31 cellular contexts compared by ENCODE assay signal in genomic region chr21:34595457-34595856, GRCh38. TPM values are rescaled to one million over a fixed set of nuclear protein-coding genes. Genes with fewer than 3 reads are reported as not detected.
A peak's percentile ranks its signal among the peaks of the same experiment; 100 is the strongest.
DNase-seq lines count a peak whose midpoint lies in the region; ATAC-seq, FAIRE-seq and TF ChIP-seq lines count a peak whose summit lies in the region.
"Had no signal": no experiment of that assay in that cellular context is flagged by ENCODE, and none has a peak within 500 bp of the region (broad histone marks: within the 10 kb centered on the region; RNA-seq: fewer than 3 reads in every experiment).

No MANE protein-coding gene starts in this region.

- WGBS in esophagus muscularis mucosa: no CpG with 5 or more reads among the region's 8 CpGs
- WGBS in pancreas, 2 donors: 34 to 41% methylated on average over 8 of the region's 8 CpGs

- H3K4me1 ChIP-seq in Caco-2 (peaks cover 14% of the 10 kb centered on the region; the same call in 1 of the 2 replicates), esophagus muscularis mucosa (peaks cover 48 to 57% (median 55%) of the 10 kb centered on the region in 4 donors), pancreas (peaks cover 40 to 47% (median 45%) of the 10 kb centered on the region in 3 donors)
- H3K4me1 ChIP-seq: colonic mucosa, prostate gland, uterus had no signal

- no peaks in the 10 kb centered on the region for H3K27me3 Mint-ChIP-seq in Caco-2 (ENCODE audit: insufficient read depth, unreplicated experiment)
- H3K27me3 Mint-ChIP-seq: activated naive CD8-positive, alpha-beta T cell treated with anti-CD3 and anti-CD28 coated beads, Interleukin-2, amount 10 ng/mL, durations not matched to agents 7 days and 5 days had no signal

- no TSS peak for BruUV-seq in Caco-2 (replicated peaks; lab: Mats Ljungman, UMichigan)

- POLR2A ChIA-PET in Caco-2 (lab: Charles Lee): interaction anchor here (0.7 kb wide), 1 partner anchor 69 kb away, joined by 3 read pairs; no protein-coding TSS in a partner anchor

- no peak for FAIRE-seq in pancreas (lab: Jason Lieb, UNC)
- FAIRE-seq: frontal cortex, H1, islet of Langerhans had no signal

- H3K4me3 Mint-ChIP-seq in Caco-2 (ENCODE audit: unreplicated experiment): no peak overlapping the region
- H3K4me3 Mint-ChIP-seq: activated naive CD8-positive, alpha-beta T cell treated with anti-CD3 and anti-CD28 coated beads, Interleukin-2, amount 10 ng/mL, durations not matched to agents 7 days and 5 days; neural progenitor cell; stimulated activated effector memory CD8-positive, alpha-beta T cell treated with anti-CD3 and anti-CD28 coated beads, Interleukin-12 subunit alpha, Interleukin-12 subunit beta, amount 100 ng/mL, for 72 hours; WTC11 had no signal

- TF ChIP-seq EP300 in esophagus muscularis mucosa (IDR thresholded peaks at IDR 0.05): no peak

- peak; percentile 27 to 51 for DNase-seq in Caco-2
- peak; percentile 90 for DNase-seq in NCI-H69 (lab: John Stamatoyannopoulos, UW)
- peak; percentile 74 for DNase-seq in esophagus muscularis mucosa (ENCODE audit: extremely low spot score)
- peak; percentile 51 to 82 (median 70) for DNase-seq in pancreas
- DNase-seq in activated CD8-positive, alpha-beta memory T cell treated with anti-CD3 and anti-CD28 coated beads, Interleukin-2, amount 50 U/mL, for 4 hours: no peak
- DNase-seq in T-helper 1 cell: no peak
- DNase-seq in DMS153 (lab: John Stamatoyannopoulos, UW): no peak
- DNase-seq: ACHN; activated CD4-positive, alpha-beta T cell treated with anti-CD3 and anti-CD28 coated beads, Interleukin-2, amount 50 U/mL, for 48 hours; activated CD8-positive, alpha-beta memory T cell treated with anti-CD3 and anti-CD28 coated beads, Interleukin-2, amount 50 U/mL, for 48 hours; activated naive CD8-positive, alpha-beta T cell treated with anti-CD3 and anti-CD28 coated beads, Interleukin-2, amount 10 ng/mL, durations not matched to agents 7 days and 5 days; colonic mucosa; DND-41; esophagus squamous epithelium; KG1; NCI-H146; NCI-H2171 treated with DMSO at 0.1 percent for 48 hours; OCI-M1; Right ventricle myocardium superior; T-helper 9 cell; uterus had no signal

- intact Hi-C loops in Caco-2 (cut with micrococcal nuclease; ENCODE audit: unreplicated experiment): no loop called here
- intact Hi-C loops in esophagus muscularis mucosa (cut with DNase I): loop anchor here (5.0 kb wide), 1 partner anchor 73 kb away; no protein-coding TSS in a partner anchor
- intact Hi-C loops in pancreas (cut with DNase I): no loop called here

- ATAC-seq in pancreas (peak; percentile 52 to 75 (median 68)), GM19397 (IDR thresholded peaks at IDR 0.05; ENCODE audit: unreplicated experiment) (no peak)
- ATAC-seq: stimulated activated effector memory CD8-positive, alpha-beta T cell treated with anti-CD3 and anti-CD28 coated beads, Interleukin-12 subunit alpha, Interleukin-12 subunit beta, amount 100 ng/mL, for 72 hours; WTC11 had no signal

- H3K4me1 Mint-ChIP-seq in Caco-2 (ENCODE audit: low read depth, unreplicated experiment): peaks cover 16% of the 10 kb centered on the region
- H3K4me1 Mint-ChIP-seq: activated naive CD8-positive, alpha-beta T cell treated with anti-CD3 and anti-CD28 coated beads, Interleukin-2, amount 10 ng/mL, durations not matched to agents 7 days and 5 days had no signal

- TF ChIP-seq CTCF in Caco-2 (IDR thresholded peaks at IDR 0.05; ENCODE audit: insufficient read depth in 1 of 2, low read depth in 1 of 2, low read length in 1 of 2, severe bottlenecking in 1 of 2, unreplicated experiment in 1 of 2) (no peak), esophagus muscularis mucosa (IDR thresholded peaks at IDR 0.05) (no peak), pancreas (IDR thresholded peaks at IDR 0.05) (no peak)

- CTCF ChIA-PET in Caco-2 (lab: Charles Lee): no interaction called here

- H3K36me3 Mint-ChIP-seq in Caco-2 (ENCODE audit: insufficient read depth, unreplicated experiment): no peaks in the 10 kb centered on the region
- H3K36me3 Mint-ChIP-seq: activated naive CD8-positive, alpha-beta T cell treated with anti-CD3 and anti-CD28 coated beads, Interleukin-2, amount 10 ng/mL, durations not matched to agents 7 days and 5 days; neural progenitor cell; stimulated activated effector memory CD8-positive, alpha-beta T cell treated with anti-CD3 and anti-CD28 coated beads, Interleukin-12 subunit alpha, Interleukin-12 subunit beta, amount 100 ng/mL, for 72 hours; WTC11 had no signal

- H3K9me3 ChIP-seq in Caco-2 (no peaks in the 10 kb centered on the region), esophagus muscularis mucosa (no peaks in the 10 kb centered on the region), pancreas (no peaks in the 10 kb centered on the region)
- H3K9me3 ChIP-seq: colonic mucosa, esophagus squamous epithelium, prostate gland, uterus had no signal

- H3K27ac ChIP-seq in esophagus muscularis mucosa (replicated peaks in 1 of 4) (peak overlapping the region; percentile 35 to 74 (median 54)), pancreas (peak overlapping the region; percentile 54 to 82 (median 74))
- H3K27ac ChIP-seq: colonic mucosa, neural progenitor cell, prostate gland, uterus had no signal

- no peak for TF ChIP-seq POLR2A in esophagus muscularis mucosa (IDR thresholded peaks at IDR 0.05; ENCODE audit: low read depth)

- no peak overlapping the region for H3K4me3 ChIP-seq in Caco-2 (ENCODE audit: low read depth, low read length)
- H3K4me3 ChIP-seq in esophagus muscularis mucosa: peak overlapping the region in 3 of 4 donors; percentile 16 to 18 (median 17)
- H3K4me3 ChIP-seq in pancreas: no peak overlapping the region
- H3K4me3 ChIP-seq: colonic mucosa, esophagus squamous epithelium, lung, neural progenitor cell, prostate gland, uterus had no signal

- H3K27ac Mint-ChIP-seq in Caco-2 (ENCODE audit: unreplicated experiment): no peak overlapping the region
- H3K27ac Mint-ChIP-seq: activated naive CD8-positive, alpha-beta T cell treated with anti-CD3 and anti-CD28 coated beads, Interleukin-2, amount 10 ng/mL, durations not matched to agents 7 days and 5 days; activated T-helper 2 cell treated with anti-CD3 and anti-CD28 coated beads, Interferon-gamma antibody, Interleukin-2, Interleukin-4, amounts not matched to agents 10 μg/mL and 5 μg/mL and 100 μg/mL, durations not matched to agents 14 hours and 24 hours and 36 hours; neural progenitor cell; stimulated activated effector memory CD8-positive, alpha-beta T cell treated with anti-CD3 and anti-CD28 coated beads, Interleukin-12 subunit alpha, Interleukin-12 subunit beta, amount 100 ng/mL, for 72 hours; WTC11 had no signal

- no peaks in the 10 kb centered on the region; the same call in 1 of the 2 replicates for H3K27me3 ChIP-seq in Caco-2 (replicated peaks; ENCODE audit: control insufficient read depth, insufficient read depth, low read length)
- no peaks in the 10 kb centered on the region for H3K27me3 ChIP-seq in esophagus muscularis mucosa
- no peaks in the 10 kb centered on the region for H3K27me3 ChIP-seq in pancreas
- H3K27me3 ChIP-seq: colonic mucosa, esophagus squamous epithelium, neural progenitor cell, uterus had no signal

- H3K9me3 Mint-ChIP-seq in Caco-2 (ENCODE audit: unreplicated experiment): no peaks in the 10 kb centered on the region
- H3K9me3 Mint-ChIP-seq: activated naive CD8-positive, alpha-beta T cell treated with anti-CD3 and anti-CD28 coated beads, Interleukin-2, amount 10 ng/mL, durations not matched to agents 7 days and 5 days; activated T-helper 2 cell treated with anti-CD3 and anti-CD28 coated beads, Interferon-gamma antibody, Interleukin-2, Interleukin-4, amounts not matched to agents 10 μg/mL and 5 μg/mL and 100 μg/mL, durations not matched to agents 14 hours and 24 hours and 36 hours; neural progenitor cell; stimulated activated effector memory CD8-positive, alpha-beta T cell treated with anti-CD3 and anti-CD28 coated beads, Interleukin-12 subunit alpha, Interleukin-12 subunit beta, amount 100 ng/mL, for 72 hours; WTC11 had no signal

- no peaks in the 10 kb centered on the region for H3K36me3 ChIP-seq in Caco-2 (ENCODE audit: control insufficient read depth, insufficient read depth, low read length)
- no peaks in the 10 kb centered on the region for H3K36me3 ChIP-seq in esophagus muscularis mucosa
- no peaks in the 10 kb centered on the region for H3K36me3 ChIP-seq in pancreas
- H3K36me3 ChIP-seq: colonic mucosa, esophagus squamous epithelium, neural progenitor cell, prostate gland, uterus had no signal

RNA-seq across cellular contexts. Expression of gene RCAN1, which starts 19.5 kb away (rescaled TPM):
- total RNA-seq in Caco-2 (2022) (27.0 and 29.4 TPM in 2 replicates), esophagus muscularis mucosa (10 to 100 TPM; 32.4 to 58.8 (median 37.9) TPM), pancreas (10 to 100 TPM in 5 of 6 donors, 1 to 10 TPM in 1; 9.5 to 19.7 (median 14.9) TPM)
- polyA plus RNA-seq in pancreas: 10 to 100 TPM in 1 of 2 donors, 1 to 10 TPM in 1; 9.5 to 15.3 TPM

Comparison
In these comparisons a context has a peak if more than half of its experiments do, and no peak if none do; other contexts are left out.
1. DNase-seq: peak in Caco-2 (2 of 2), NCI-H69 (single experiment), esophagus muscularis mucosa (single experiment) and pancreas (6 of 6); none in activated CD8-positive, alpha-beta memory T cell treated with anti-CD3 and anti-CD28 coated beads, Interleukin-2, amount 50 U/mL, for 4 hours (single experiment), T-helper 1 cell (0 of 5) and DMS153 (single experiment).
2. H3K4me3 ChIP-seq: peak in esophagus muscularis mucosa (3 of 4); none in Caco-2 (single experiment) and pancreas (0 of 4).